Comparison of ENCODE assay signal across 29 cellular contexts in genomic region chr16:54955757-54956156, GRCh38. TPM values are rescaled to one million over a fixed set of nuclear protein-coding genes. Genes with fewer than 3 reads are reported as not detected.
"Had no signal": no experiment of that assay in that cellular context is flagged by ENCODE, and none has a peak within 500 bp of the region (broad histone marks: within the 10 kb centered on the region; RNA-seq: fewer than 3 reads in every experiment).

No MANE protein-coding gene starts in this region.

- H3K36me3 ChIP-seq: colonic mucosa, esophagus muscularis mucosa, esophagus squamous epithelium, gastrocnemius medialis, gastroesophageal sphincter, heart left ventricle, heart right ventricle had no signal

- ATAC-seq: effector memory CD8-positive, alpha-beta T cell; esophagus mucosa; foreskin keratinocyte; gastrocnemius medialis; gastroesophageal sphincter; heart left ventricle; heart right ventricle had no signal

- H3K9me3 ChIP-seq: colonic mucosa, esophagus muscularis mucosa, esophagus squamous epithelium, gastrocnemius medialis, gastroesophageal sphincter, heart left ventricle, heart right ventricle had no signal

- H3K27ac ChIP-seq: colonic mucosa, coronary artery, dorsolateral prefrontal cortex, epithelial cell of prostate, esophagus muscularis mucosa, esophagus squamous epithelium, foreskin keratinocyte, gastrocnemius medialis, gastroesophageal sphincter, heart left ventricle, heart right ventricle had no signal

- FAIRE-seq: colon, endometrium, endothelial cell of umbilical vein, frontal cortex had no signal

- H3K4me1 ChIP-seq: colonic mucosa, esophagus muscularis mucosa, esophagus squamous epithelium, foreskin keratinocyte, gastrocnemius medialis, gastroesophageal sphincter, heart left ventricle, heart right ventricle had no signal

- DNase-seq: colonic mucosa; cortex of kidney; dermis blood vessel endothelial cell; dorsolateral prefrontal cortex; effector CD4-positive, alpha-beta T cell; effector CD8-positive, alpha-beta T cell; effector memory CD4-positive, alpha-beta T cell; effector memory CD8-positive, alpha-beta T cell; endodermal cell; erythroblast; esophagus squamous epithelium; foreskin fibroblast; foreskin keratinocyte; foreskin melanocyte; gastrocnemius medialis; glutamatergic neuron; head of caudate nucleus; heart left ventricle; heart right ventricle had no signal

- H3K27me3 ChIP-seq: colonic mucosa, foreskin keratinocyte had no signal

- H3K4me3 ChIP-seq: colonic mucosa, coronary artery, dorsolateral prefrontal cortex, esophagus muscularis mucosa, esophagus squamous epithelium, gastrocnemius medialis, gastroesophageal sphincter, heart left ventricle, heart right ventricle had no signal

RNA-seq across cellular contexts. Expression of gene IRX5, which starts 25.1 kb away (rescaled TPM):
- total RNA-seq: endothelial cell of umbilical vein, fibroblast of villous mesenchyme had no signal
- polyA plus RNA-seq: endothelial cell of umbilical vein had no signal
